ENCODE assay signal across 8 cellular contexts in genomic region chr6:119076966-119077642, GRCh38. TPM values are rescaled to one million over a fixed set of nuclear protein-coding genes. Genes with fewer than 3 reads are reported as not detected.
A peak's percentile ranks its signal among the peaks of the same experiment; 100 is the strongest.
DNase-seq lines count a peak whose midpoint lies in the region; ATAC-seq and TF ChIP-seq lines count a peak whose summit lies in the region.

No MANE protein-coding gene starts in this region.

- peaks cover 2% of the 10 kb centered on the region for H3K9me3 Mint-ChIP-seq in stimulated activated naive CD8-positive, alpha-beta T cell treated with anti-CD3 and anti-CD28 coated beads, Interleukin-15, Interleukin-2, amounts not matched to agents 100 ng/mL and 50 ng/mL, for 24 hours
- no peaks in the 10 kb centered on the region for H3K9me3 Mint-ChIP-seq in central memory CD8-positive, alpha-beta T cell
- H3K9me3 Mint-ChIP-seq in naive thymus-derived CD8-positive, alpha-beta T cell: peaks cover 0 to 2% (median 0%) of the 10 kb centered on the region in 9 donors

- TF ChIP-seq POLR2A in lower leg skin (IDR thresholded peaks at IDR 0.05): no peak

- no peak for ATAC-seq in stimulated activated naive CD8-positive, alpha-beta T cell treated with anti-CD3 and anti-CD28 coated beads, Interleukin-15, Interleukin-2, amounts not matched to agents 100 U/mL and 50 U/mL, for 24 hours
- ATAC-seq in central memory CD8-positive, alpha-beta T cell (replicated peaks; ENCODE audit: extremely low read depth, poor library complexity, severe bottlenecking): no peak
- ATAC-seq in naive thymus-derived CD8-positive, alpha-beta T cell: no peak

- H3K4me3 Mint-ChIP-seq in stimulated activated naive CD8-positive, alpha-beta T cell treated with anti-CD3 and anti-CD28 coated beads, Interleukin-15, Interleukin-2, amounts not matched to agents 100 ng/mL and 50 ng/mL, for 24 hours: peak overlapping the region; percentile 83
- H3K4me3 Mint-ChIP-seq in central memory CD8-positive, alpha-beta T cell: peak overlapping the region; percentile 87
- peak overlapping the region; percentile 70 to 91 (median 84) for H3K4me3 Mint-ChIP-seq in naive thymus-derived CD8-positive, alpha-beta T cell

- no peaks in the 10 kb centered on the region for H3K36me3 Mint-ChIP-seq in stimulated activated naive CD8-positive, alpha-beta T cell treated with anti-CD3 and anti-CD28 coated beads, Interleukin-15, Interleukin-2, amounts not matched to agents 100 ng/mL and 50 ng/mL, for 24 hours (ENCODE audit: low read depth)
- peaks cover 2% of the 10 kb centered on the region for H3K36me3 Mint-ChIP-seq in central memory CD8-positive, alpha-beta T cell (ENCODE audit: insufficient read depth)
- H3K36me3 Mint-ChIP-seq in naive thymus-derived CD8-positive, alpha-beta T cell: no peaks in the 10 kb centered on the region

- intact Hi-C loops in lower leg skin (cut with DNase I; ENCODE audit: low total_unique reads): no loop called here

- TF ChIP-seq CTCF in lower leg skin (IDR thresholded peaks at IDR 0.05): no peak

- peak overlapping the region; percentile 88 for H3K27ac Mint-ChIP-seq in stimulated activated naive CD8-positive, alpha-beta T cell treated with anti-CD3 and anti-CD28 coated beads, Interleukin-15, Interleukin-2, amounts not matched to agents 100 ng/mL and 50 ng/mL, for 24 hours
- H3K27ac Mint-ChIP-seq in central memory CD8-positive, alpha-beta T cell (ENCODE audit: low read depth): no peak overlapping the region
- H3K27ac Mint-ChIP-seq in naive thymus-derived CD8-positive, alpha-beta T cell: peak overlapping the region; percentile 66 to 94 (median 88)

- POLR2A ChIA-PET in naive thymus-derived CD8-positive, alpha-beta T cell (lab: Charles Lee): interaction anchor here (1.3 kb wide), 1 partner anchor 182 kb away, joined by 6 read pairs; the partner anchor contains the start of gene ASF1A

- 40 to 44% methylated on average over 6 of the region's 6 CpGs for WGBS in lower leg skin, 2 donors

- H3K4me3 ChIP-seq in lower leg skin (ENCODE audit: low read depth, poor library complexity, severe bottlenecking): no peak overlapping the region

- H3K27me3 Mint-ChIP-seq in stimulated activated naive CD8-positive, alpha-beta T cell treated with anti-CD3 and anti-CD28 coated beads, Interleukin-15, Interleukin-2, amounts not matched to agents 100 ng/mL and 50 ng/mL, for 24 hours: peaks cover 26% of the 10 kb centered on the region
- H3K27me3 Mint-ChIP-seq in central memory CD8-positive, alpha-beta T cell: no peaks in the 10 kb centered on the region
- H3K27me3 Mint-ChIP-seq in naive thymus-derived CD8-positive, alpha-beta T cell: peaks cover 0 to 5% (median 0%) of the 10 kb centered on the region in 5 donors

- DNase-seq in stimulated activated naive CD8-positive, alpha-beta T cell treated with anti-CD3 and anti-CD28 coated beads, Interleukin-15, Interleukin-2, amounts not matched to agents 100 U/mL and 50 U/mL, for 24 hours: no peak
- DNase-seq in central memory CD8-positive, alpha-beta T cell (ENCODE audit: low spot score in 2 of 2): no peak
- DNase-seq in naive thymus-derived CD8-positive, alpha-beta T cell: peak in 1 of 10 donors; percentile 38
- no peak for DNase-seq in epidermal melanocyte (ENCODE audit: insufficient read length, low spot score)
- no peak for DNase-seq in 8988T
- no peak for DNase-seq in NCI-H446 (lab: John Stamatoyannopoulos, UW)
- DNase-seq in lower leg skin (ENCODE audit: low spot score in 2 of 2): no peak

- H3K4me1 Mint-ChIP-seq in stimulated activated naive CD8-positive, alpha-beta T cell treated with anti-CD3 and anti-CD28 coated beads, Interleukin-15, Interleukin-2, amounts not matched to agents 100 ng/mL and 50 ng/mL, for 24 hours (ENCODE audit: low read depth): peaks cover 41% of the 10 kb centered on the region
- H3K4me1 Mint-ChIP-seq in central memory CD8-positive, alpha-beta T cell: peaks cover 22% of the 10 kb centered on the region
- H3K4me1 Mint-ChIP-seq in naive thymus-derived CD8-positive, alpha-beta T cell: peaks cover 28 to 44% (median 37%) of the 10 kb centered on the region in 4 donors

RNA-seq across cellular contexts. Expression of gene FAM184A, which starts 1.4 kb away (rescaled TPM):
- total RNA-seq in naive thymus-derived CD8-positive, alpha-beta T cell: 1 to 10 TPM; 3.4 to 5.3 TPM
- 1 to 10 TPM in 1 of 3 donors, under 1 TPM in 2; 0.51 to 2.2 (median 0.95) TPM for polyA plus RNA-seq in naive thymus-derived CD8-positive, alpha-beta T cell
- total RNA-seq in lower leg skin: 1 to 10 TPM in 3 of 4 donors, under 1 TPM in 1; 0.57 to 3.4 (median 1.4) TPM
